Comparison of ENCODE assay signal across 1 cellular context in the genomic region with DNA sequence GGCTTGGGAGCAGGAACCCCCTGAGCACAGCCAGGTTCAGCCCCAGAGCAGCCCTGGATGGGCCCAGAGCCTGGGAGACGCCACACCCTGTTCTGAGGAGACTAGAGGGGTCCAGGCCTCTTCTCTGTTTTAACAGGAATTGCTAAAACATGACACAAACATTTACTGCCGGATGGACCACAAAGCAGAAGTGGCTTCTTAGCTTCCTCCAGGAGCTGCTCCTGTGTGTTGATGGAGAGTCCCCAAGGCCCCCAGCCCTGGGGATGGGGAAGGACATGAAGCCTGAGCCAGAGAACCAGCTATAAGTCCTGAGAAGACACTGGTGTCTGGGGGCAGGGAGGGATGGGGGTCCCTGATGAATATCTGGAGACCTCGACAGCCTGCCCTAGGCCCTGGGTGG.
TF ChIP-seq lines count a peak whose summit lies in the region.

No MANE protein-coding gene starts in this region.

TF ChIP-seq in WTC11, 78 proteins besides CTCF, POLR2A, EP300 and RAD21 (continued from another document):
- TF ChIP-seq, protein P1, sequence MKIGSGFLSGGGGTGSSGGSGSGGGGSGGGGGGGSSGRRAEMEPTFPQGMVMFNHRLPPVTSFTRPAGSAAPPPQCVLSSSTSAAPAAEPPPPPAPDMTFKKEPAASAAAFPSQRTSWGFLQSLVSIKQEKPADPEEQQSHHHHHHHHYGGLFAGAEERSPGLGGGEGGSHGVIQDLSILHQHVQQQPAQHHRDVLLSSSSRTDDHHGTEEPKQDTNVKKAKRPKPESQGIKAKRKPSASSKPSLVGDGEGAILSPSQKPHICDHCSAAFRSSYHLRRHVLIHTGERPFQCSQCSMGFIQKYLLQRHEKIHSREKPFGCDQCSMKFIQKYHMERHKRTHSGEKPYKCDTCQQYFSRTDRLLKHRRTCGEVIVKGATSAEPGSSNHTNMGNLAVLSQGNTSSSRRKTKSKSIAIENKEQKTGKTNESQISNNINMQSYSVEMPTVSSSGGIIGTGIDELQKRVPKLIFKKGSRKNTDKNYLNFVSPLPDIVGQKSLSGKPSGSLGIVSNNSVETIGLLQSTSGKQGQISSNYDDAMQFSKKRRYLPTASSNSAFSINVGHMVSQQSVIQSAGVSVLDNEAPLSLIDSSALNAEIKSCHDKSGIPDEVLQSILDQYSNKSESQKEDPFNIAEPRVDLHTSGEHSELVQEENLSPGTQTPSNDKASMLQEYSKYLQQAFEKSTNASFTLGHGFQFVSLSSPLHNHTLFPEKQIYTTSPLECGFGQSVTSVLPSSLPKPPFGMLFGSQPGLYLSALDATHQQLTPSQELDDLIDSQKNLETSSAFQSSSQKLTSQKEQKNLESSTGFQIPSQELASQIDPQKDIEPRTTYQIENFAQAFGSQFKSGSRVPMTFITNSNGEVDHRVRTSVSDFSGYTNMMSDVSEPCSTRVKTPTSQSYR (CRISPR knock-in tag; IDR thresholded peaks at IDR 0.05), result no peak
- TF ChIP-seq CBFB (CRISPR knock-in tag; IDR thresholded peaks at IDR 0.05; ENCODE audit: low read depth), result no peak
- no peak for TF ChIP-seq ZBTB21 (CRISPR knock-in tag; IDR thresholded peaks at IDR 0.05; ENCODE audit: borderline replicate concordance)
- TF ChIP-seq JAZF1 (CRISPR knock-in tag; IDR thresholded peaks at IDR 0.05), result no peak
- TF ChIP-seq SMAD4 (CRISPR knock-in tag; IDR thresholded peaks at IDR 0.05), result no peak
- no peak for TF ChIP-seq PRRX2 (CRISPR knock-in tag; IDR thresholded peaks at IDR 0.05)
- TF ChIP-seq, protein P2, sequence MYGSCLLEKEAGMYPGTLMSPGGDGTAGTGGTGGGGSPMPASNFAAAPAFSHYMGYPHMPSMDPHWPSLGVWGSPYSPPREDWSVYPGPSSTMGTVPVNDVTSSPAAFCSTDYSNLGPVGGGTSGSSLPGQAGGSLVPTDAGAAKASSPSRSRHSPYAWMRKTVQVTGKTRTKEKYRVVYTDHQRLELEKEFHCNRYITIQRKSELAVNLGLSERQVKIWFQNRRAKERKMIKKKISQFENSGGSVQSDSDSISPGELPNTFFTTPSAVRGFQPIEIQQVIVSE (CRISPR knock-in tag; IDR thresholded peaks at IDR 0.05; ENCODE audit: borderline replicate concordance), result no peak
- no peak for TF ChIP-seq EMX1 (CRISPR knock-in tag; IDR thresholded peaks at IDR 0.05)
- TF ChIP-seq FOXJ3 (CRISPR knock-in tag; IDR thresholded peaks at IDR 0.05; ENCODE audit: borderline replicate concordance), result no peak
